ENCODE assay signal across 21 cellular contexts in the genomic region with DNA sequence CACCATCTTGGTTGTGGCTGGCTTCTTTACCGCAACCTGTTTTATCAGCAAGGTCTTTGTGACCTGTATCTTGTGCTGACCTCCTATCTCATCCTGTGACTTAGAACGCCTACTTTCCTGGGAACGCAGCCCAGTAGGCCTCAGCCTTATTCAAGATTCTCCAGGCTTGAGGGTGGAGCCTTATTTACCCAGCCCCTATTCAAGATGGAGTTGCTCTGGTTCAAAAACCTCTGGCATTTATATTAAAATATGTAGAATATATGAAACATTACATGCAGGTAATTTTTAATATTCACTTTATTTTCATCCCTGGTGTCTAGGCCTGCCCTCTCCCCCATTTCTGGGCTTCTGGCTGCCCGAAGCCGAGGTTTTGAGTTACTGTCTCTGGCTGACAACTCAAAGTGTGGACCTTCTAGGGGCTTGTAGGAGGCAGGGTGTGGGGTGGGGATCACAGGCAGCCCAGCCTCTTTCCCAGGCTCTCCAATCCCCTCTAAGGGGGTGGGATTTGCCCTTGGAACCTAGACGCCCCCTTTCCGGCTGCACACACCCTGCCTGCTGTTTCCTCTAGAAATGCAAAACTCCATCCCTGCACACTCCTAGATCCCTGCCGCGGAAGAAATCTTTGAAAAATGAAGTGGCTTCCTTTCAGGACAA.
"Had no signal": no experiment of that assay in that cellular context is flagged by ENCODE, and none has a peak within 500 bp of the region (broad histone marks: within the 10 kb centered on the region; RNA-seq: fewer than 3 reads in every experiment).

No MANE protein-coding gene starts in this region.

- H3K4me1 ChIP-seq: lower lobe of right lung, transverse colon had no signal

- H3K4me3 ChIP-seq: heart left ventricle, lower lobe of right lung, sigmoid colon, skin epidermis, thoracic aorta, transverse colon had no signal

- DNase-seq: dermis blood vessel endothelial cell; effector CD4-positive, alpha-beta T cell; endodermal cell; erythroblast; heart left ventricle; hippocampal formation; kidney glomerular epithelial cell; lower lobe of right lung; natural killer cell; posterior cingulate gyrus; sigmoid colon; stimulated activated CD4-positive, alpha-beta T cell treated with anti-CD3 and anti-CD28 coated beads, Interleukin-2, amount 100 ng/mL, for 24 hours; stimulated activated CD4-positive, alpha-beta T cell treated with anti-CD3 and anti-CD28 coated beads, Interleukin-4, amount 100 ng/mL, for 4 hours; stimulated activated naive B cell treated with anti-CD40 and anti-IgM and Interleukin-4, amounts not matched to agents 10 μg/mL and 1 μg/mL and 100 μg/mL, for 72 hours; stimulated activated naive CD8-positive, alpha-beta T cell treated with anti-CD3 and anti-CD28 coated beads, Interleukin-15, amount 100 ng/mL, for 72 hours; transverse colon had no signal

- H3K27ac ChIP-seq: heart left ventricle, lower lobe of right lung, sigmoid colon, skin epidermis, thoracic aorta, transverse colon had no signal

- H3K9me3 ChIP-seq: heart left ventricle, lower lobe of right lung, sigmoid colon, thoracic aorta, transverse colon had no signal

- H3K36me3 ChIP-seq: lower lobe of right lung, transverse colon had no signal

- ATAC-seq: lower lobe of right lung; natural killer cell; stimulated activated naive B cell treated with anti-CD40 and anti-IgM and Interleukin-4, amounts not matched to agents 10 μg/mL and 1 μg/mL and 100 μg/mL, for 72 hours; stimulated activated naive CD8-positive, alpha-beta T cell treated with anti-CD3 and anti-CD28 coated beads, Interleukin-15, amount 100 ng/mL, for 72 hours had no signal

- H3K27me3 ChIP-seq: heart left ventricle, sigmoid colon, transverse colon had no signal

- FAIRE-seq: colon, endothelial cell of umbilical vein, frontal cortex had no signal
